1 cellular context compared by ENCODE assay signal in genomic region chr2:31581124-31581795, GRCh38.
TF ChIP-seq lines count a peak whose summit lies in the region.

No MANE protein-coding gene starts in this region.

TF ChIP-seq in HepG2, 621 proteins besides CTCF, POLR2A, EP300 and RAD21:
- no peak for TF ChIP-seq ZKSCAN1 (IDR thresholded peaks at IDR 0.05; ENCODE audit: low read length)
- TF ChIP-seq HMGXB4 (CRISPR knock-in tag; IDR thresholded peaks at IDR 0.05; ENCODE audit: borderline replicate concordance in 1 of 2, low read depth in 1 of 2) = no peak
- no peak for TF ChIP-seq ELF3 (CRISPR knock-in tag; IDR thresholded peaks at IDR 0.05)
- TF ChIP-seq ZKSCAN8 (CRISPR knock-in tag; IDR thresholded peaks at IDR 0.05; ENCODE audit: borderline replicate concordance) = no peak
- TF ChIP-seq ZNF326 (CRISPR knock-in tag; IDR thresholded peaks at IDR 0.05; ENCODE audit: borderline replicate concordance) = no peak
- TF ChIP-seq RFXAP (CRISPR knock-in tag; IDR thresholded peaks at IDR 0.05; ENCODE audit: borderline replicate concordance) = no peak
- TF ChIP-seq TRIM22 (IDR thresholded peaks at IDR 0.05) = no peak
- no peak for TF ChIP-seq PHF20 (CRISPR knock-in tag; IDR thresholded peaks at IDR 0.05)
- TF ChIP-seq TP53 (CRISPR knock-in tag; conservative IDR thresholded peaks at IDR 0.05) = no peak
- TF ChIP-seq SAP130 (CRISPR knock-in tag; IDR thresholded peaks at IDR 0.05; ENCODE audit: low read depth) = no peak
- no peak for TF ChIP-seq GRHL1 (CRISPR knock-in tag; conservative IDR thresholded peaks at IDR 0.05)
- TF ChIP-seq FOXM1 (CRISPR knock-in tag; IDR thresholded peaks at IDR 0.05) = no peak
- no peak for TF ChIP-seq RCOR2 (CRISPR knock-in tag; IDR thresholded peaks at IDR 0.05)
- TF ChIP-seq FOXK2 (IDR thresholded peaks at IDR 0.05) = no peak
TF ChIP-seq in HepG2: peak in this region for 0.
